Comparison of ENCODE assay signal across 8 cellular contexts in the genomic region with DNA sequence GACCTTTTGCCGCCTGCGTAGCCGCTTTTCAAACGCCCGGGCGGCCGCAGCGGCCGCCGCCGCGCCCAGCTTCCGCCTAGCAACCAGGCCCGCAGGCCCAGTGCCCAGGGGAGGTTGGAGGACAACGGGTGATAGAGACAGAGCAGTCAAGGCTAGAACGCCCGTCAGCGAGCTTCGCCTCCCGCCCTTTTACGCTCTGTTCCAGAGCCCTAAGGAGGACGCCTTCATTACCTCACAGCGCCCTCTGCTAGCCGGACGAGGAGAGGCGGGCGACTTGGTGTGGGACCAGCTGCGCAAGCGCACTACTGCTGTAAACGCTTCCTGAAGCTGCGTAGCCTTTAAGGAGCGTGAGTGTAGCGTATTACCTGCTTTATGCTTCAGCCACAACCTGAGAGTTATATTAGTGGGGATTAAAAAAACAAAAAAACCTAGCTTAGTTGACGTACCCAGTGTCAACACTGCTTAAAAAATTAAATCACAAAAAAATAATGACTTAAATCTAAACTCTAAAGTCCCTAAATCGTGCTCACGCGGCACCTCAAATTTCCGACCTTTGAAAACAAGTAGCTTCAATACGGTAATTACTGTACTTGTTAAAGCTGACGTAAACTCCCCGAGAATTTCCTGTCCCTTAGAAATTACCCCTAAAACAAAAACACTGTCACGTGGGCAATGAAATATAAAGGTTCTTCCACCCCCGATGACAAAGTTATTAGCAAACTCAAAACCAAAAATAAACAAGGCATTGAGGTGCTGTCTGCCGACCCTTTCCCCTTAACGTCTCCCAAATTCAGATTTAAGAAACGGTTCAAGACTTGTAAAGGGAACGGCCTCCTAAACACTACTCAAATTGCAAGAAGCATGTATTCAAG. TPM values are rescaled to one million over a fixed set of nuclear protein-coding genes. Genes with fewer than 3 reads are reported as not detected.
DNase-seq lines count a peak whose midpoint lies in the region; ATAC-seq and TF ChIP-seq lines count a peak whose summit lies in the region.

A gene (minus strand): TSS at position 126 of the 872 bp plus-strand sequence. CDS start 405 bp downstream, outside the sequence.

- peak within 1 kb of the TSS; percentile 79 for H3K4me2 ChIP-seq in GM23338

- H3K4me1 Mint-ChIP-seq in GM23338 = peaks cover 14% of the 10 kb centered on the region
- peaks cover 9% of the 10 kb centered on the region for H3K4me1 Mint-ChIP-seq in activated T-helper 17 cell treated with anti-CD3 and anti-CD28 coated beads, Interleukin-2, amount 50 U/mL, for 72 hours
- H3K4me1 Mint-ChIP-seq in naive thymus-derived CD8-positive, alpha-beta T cell = peaks cover 10 to 32% (median 16%) of the 10 kb centered on the region in 4 donors

- peak within 1 kb of the TSS; percentile 79 for H3K4me3 ChIP-seq in GM23338
- H3K4me3 ChIP-seq in fibroblast of mammary gland (ENCODE audit: control insufficient read depth, low read depth, low read length) = peak within 1 kb of the TSS; percentile 91

- POLR2A ChIA-PET in RWPE1 (lab: Yijun Ruan, JAX; ENCODE audit: low non-redundant PET) = interaction anchor here (0.5 to 1.5 kb wide), 7 partner anchors 17 to 567 kb away, joined by 3 to 21 read pairs (median 5); a partner anchor contains a TSS
- POLR2A ChIA-PET in naive thymus-derived CD8-positive, alpha-beta T cell (lab: Charles Lee) = interaction anchor here (0.7 to 2.6 kb wide), 24 partner anchors 9 to 1462 kb away, joined by 3 to 75 read pairs (median 4); a partner anchor contains a TSS

- peak within 1 kb of the TSS; percentile 61; the same call in 1 of the 2 replicates for H2AFZ ChIP-seq in GM23338

- H3K79me2 ChIP-seq in GM23338 (replicated peaks; ENCODE audit: insufficient read depth) = peaks cover 34% of the 10 kb centered on the region

- H3K9me2 ChIP-seq in GM23338 (ENCODE audit: insufficient read depth) = no peaks in the 10 kb centered on the region

- H3K27me3 ChIP-seq in GM23338 (ENCODE audit: insufficient read depth) = no peaks in the 10 kb centered on the region

- H3K36me3 ChIP-seq in GM23338 (ENCODE audit: insufficient read depth) = no peaks in the 10 kb centered on the region

- peaks cover 7% of the 10 kb centered on the region for H3K4me1 ChIP-seq in GM23338 (ENCODE audit: insufficient read depth)

- no peaks in the 10 kb centered on the region for H3K27me3 Mint-ChIP-seq in GM23338 (ENCODE audit: insufficient read depth, low read depth, poor library complexity)
- H3K27me3 Mint-ChIP-seq in activated T-helper 17 cell treated with anti-CD3 and anti-CD28 coated beads, Interleukin-2, amount 50 U/mL, for 72 hours = no peaks in the 10 kb centered on the region
- no peaks in the 10 kb centered on the region for H3K27me3 Mint-ChIP-seq in naive thymus-derived CD8-positive, alpha-beta T cell

- H3K36me3 Mint-ChIP-seq in GM23338 (ENCODE audit: low read depth) = no peaks in the 10 kb centered on the region; the same call in 2 of the 3 replicates
- peaks cover 15% of the 10 kb centered on the region for H3K36me3 Mint-ChIP-seq in activated T-helper 17 cell treated with anti-CD3 and anti-CD28 coated beads, Interleukin-2, amount 50 U/mL, for 72 hours (ENCODE audit: low read depth)
- peaks cover 0 to 13% (median 3%) of the 10 kb centered on the region in 3 donors for H3K36me3 Mint-ChIP-seq in naive thymus-derived CD8-positive, alpha-beta T cell

- DNase-seq in ELF-1 (ENCODE audit: low read depth, low spot score) (peak; percentile 99), GM23338 (ENCODE audit: low spot score) (peak; percentile 99), LHCN-M2 (ENCODE audit: low read depth) (peak; percentile 99), RWPE1 (ENCODE audit: low spot score) (peak; percentile 99), fibroblast of mammary gland (ENCODE audit: low read depth) (peak; percentile 99)
- DNase-seq in naive thymus-derived CD8-positive, alpha-beta T cell = peak; percentile 87 to 99 (median 98)
- DNase-seq in stimulated activated naive CD4-positive, alpha-beta T cell (lab: John Stamatoyannopoulos, UW) = peak; percentile 86 to 97 (median 96)

- H3F3A ChIP-seq in GM23338 (replicated peaks; ENCODE audit: low read depth) = no peaks in the 10 kb centered on the region

- H3K4me3 Mint-ChIP-seq in GM23338 = no peak within 1 kb of the TSS; the same call in 2 of the 3 replicates
- no peak within 1 kb of the TSS for H3K4me3 Mint-ChIP-seq in activated T-helper 17 cell treated with anti-CD3 and anti-CD28 coated beads, Interleukin-2, amount 50 U/mL, for 72 hours
- no peak within 1 kb of the TSS for H3K4me3 Mint-ChIP-seq in naive thymus-derived CD8-positive, alpha-beta T cell

- ATAC-seq in GM23338 = peak; percentile 99
- peak; percentile 94 for ATAC-seq in activated T-helper 17 cell treated with anti-CD3 and anti-CD28 coated beads, Interleukin-2, amount 50 U/mL, for 72 hours (replicated peaks)
- ATAC-seq in naive thymus-derived CD8-positive, alpha-beta T cell = peak; percentile 92 to 93

- no peaks in the 10 kb centered on the region for H4K20me1 ChIP-seq in GM23338 (replicated peaks; ENCODE audit: insufficient read depth)

- CTCF ChIA-PET in RWPE1 (lab: Yijun Ruan, JAX) = interaction anchor here (0.6 to 2.0 kb wide), 17 partner anchors 9 to 187 kb away, joined by 3 to 9 read pairs (median 3); no protein-coding TSS in a partner anchor

- peak within 1 kb of the TSS; percentile 99 for H3K27ac Mint-ChIP-seq in GM23338
- no peak within 1 kb of the TSS for H3K27ac Mint-ChIP-seq in activated T-helper 17 cell treated with anti-CD3 and anti-CD28 coated beads, Interleukin-2, amount 50 U/mL, for 72 hours
- H3K27ac Mint-ChIP-seq in naive thymus-derived CD8-positive, alpha-beta T cell = peak within 1 kb of the TSS in 2 of 10 donors; percentile 99 to 100

- H3K27ac ChIP-seq in GM23338 (ENCODE audit: low read depth) = peak within 1 kb of the TSS; percentile 64
- H3K27ac ChIP-seq in RWPE1 = peak within 1 kb of the TSS; percentile 96

- H3K9me3 Mint-ChIP-seq in GM23338 = no peaks in the 10 kb centered on the region; the same call in 2 of the 3 replicates
- H3K9me3 Mint-ChIP-seq in activated T-helper 17 cell treated with anti-CD3 and anti-CD28 coated beads, Interleukin-2, amount 50 U/mL, for 72 hours = no peaks in the 10 kb centered on the region
- peaks cover 0 to 3% (median 0%) of the 10 kb centered on the region in 9 donors for H3K9me3 Mint-ChIP-seq in naive thymus-derived CD8-positive, alpha-beta T cell

- peak; percentile 71 to 90 for TF ChIP-seq CTCF in GM23338 (conservative IDR thresholded peaks at IDR 0.05; ENCODE audit: low read depth in 2 of 2)
- TF ChIP-seq CTCF in RWPE1 (conservative IDR thresholded peaks at IDR 0.05; ENCODE audit: low read depth) = peak; percentile 95
- TF ChIP-seq CTCF in fibroblast of mammary gland (conservative IDR thresholded peaks at IDR 0.05; ENCODE audit: control insufficient read depth, insufficient read depth, low read depth, low read length) = peak; percentile 63

TF ChIP-seq in GM23338, 12 proteins besides CTCF, POLR2A, EP300 and RAD21 (continues in another document):
- TF ChIP-seq, protein P1, sequence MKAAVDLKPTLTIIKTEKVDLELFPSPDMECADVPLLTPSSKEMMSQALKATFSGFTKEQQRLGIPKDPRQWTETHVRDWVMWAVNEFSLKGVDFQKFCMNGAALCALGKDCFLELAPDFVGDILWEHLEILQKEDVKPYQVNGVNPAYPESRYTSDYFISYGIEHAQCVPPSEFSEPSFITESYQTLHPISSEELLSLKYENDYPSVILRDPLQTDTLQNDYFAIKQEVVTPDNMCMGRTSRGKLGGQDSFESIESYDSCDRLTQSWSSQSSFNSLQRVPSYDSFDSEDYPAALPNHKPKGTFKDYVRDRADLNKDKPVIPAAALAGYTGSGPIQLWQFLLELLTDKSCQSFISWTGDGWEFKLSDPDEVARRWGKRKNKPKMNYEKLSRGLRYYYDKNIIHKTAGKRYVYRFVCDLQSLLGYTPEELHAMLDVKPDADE (IDR thresholded peaks at IDR 0.05) = peak; percentile 37; the same call in 1 of the 2 replicates
- TF ChIP-seq, protein P2, sequence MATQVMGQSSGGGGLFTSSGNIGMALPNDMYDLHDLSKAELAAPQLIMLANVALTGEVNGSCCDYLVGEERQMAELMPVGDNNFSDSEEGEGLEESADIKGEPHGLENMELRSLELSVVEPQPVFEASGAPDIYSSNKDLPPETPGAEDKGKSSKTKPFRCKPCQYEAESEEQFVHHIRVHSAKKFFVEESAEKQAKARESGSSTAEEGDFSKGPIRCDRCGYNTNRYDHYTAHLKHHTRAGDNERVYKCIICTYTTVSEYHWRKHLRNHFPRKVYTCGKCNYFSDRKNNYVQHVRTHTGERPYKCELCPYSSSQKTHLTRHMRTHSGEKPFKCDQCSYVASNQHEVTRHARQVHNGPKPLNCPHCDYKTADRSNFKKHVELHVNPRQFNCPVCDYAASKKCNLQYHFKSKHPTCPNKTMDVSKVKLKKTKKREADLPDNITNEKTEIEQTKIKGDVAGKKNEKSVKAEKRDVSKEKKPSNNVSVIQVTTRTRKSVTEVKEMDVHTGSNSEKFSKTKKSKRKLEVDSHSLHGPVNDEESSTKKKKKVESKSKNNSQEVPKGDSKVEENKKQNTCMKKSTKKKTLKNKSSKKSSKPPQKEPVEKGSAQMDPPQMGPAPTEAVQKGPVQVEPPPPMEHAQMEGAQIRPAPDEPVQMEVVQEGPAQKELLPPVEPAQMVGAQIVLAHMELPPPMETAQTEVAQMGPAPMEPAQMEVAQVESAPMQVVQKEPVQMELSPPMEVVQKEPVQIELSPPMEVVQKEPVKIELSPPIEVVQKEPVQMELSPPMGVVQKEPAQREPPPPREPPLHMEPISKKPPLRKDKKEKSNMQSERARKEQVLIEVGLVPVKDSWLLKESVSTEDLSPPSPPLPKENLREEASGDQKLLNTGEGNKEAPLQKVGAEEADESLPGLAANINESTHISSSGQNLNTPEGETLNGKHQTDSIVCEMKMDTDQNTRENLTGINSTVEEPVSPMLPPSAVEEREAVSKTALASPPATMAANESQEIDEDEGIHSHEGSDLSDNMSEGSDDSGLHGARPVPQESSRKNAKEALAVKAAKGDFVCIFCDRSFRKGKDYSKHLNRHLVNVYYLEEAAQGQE (IDR thresholded peaks at IDR 0.05; ENCODE audit: unreplicated experiment) = no peak
- no peak for TF ChIP-seq EZH2 (IDR thresholded peaks at IDR 0.05; ENCODE audit: low read depth, unreplicated experiment)

RNA-seq across cellular contexts. Expression of the gene that starts here (rescaled TPM):
- 13.9 and 16.3 TPM in 2 replicates for total RNA-seq in GM23338 (2014; rRNA removed; shearing (Covaris generic))
- polyA plus RNA-seq in GM23338 (2016; fragmentation: Nextera tagmentation; extraction: Ambion mirVana) = 2.9 and 4.9 TPM in 2 replicates
- total RNA-seq in LHCN-M2 (2014; rRNA removed) = 19.8 and 24.6 TPM in 2 replicates
- polyA plus RNA-seq in LHCN-M2 (2012) = 2.5 TPM
- total RNA-seq in activated T-helper 17 cell treated with anti-CD3 and anti-CD28 coated beads, Interleukin-2, amount 50 U/mL, for 72 hours = 10 to 100 TPM; 20.3 to 34.5 TPM
- 10 to 100 TPM; 68.1 to 70.6 TPM for total RNA-seq in naive thymus-derived CD8-positive, alpha-beta T cell
- 10 to 100 TPM; 13.8 to 25.9 (median 22.7) TPM for polyA plus RNA-seq in naive thymus-derived CD8-positive, alpha-beta T cell

Comparison
In these comparisons a context has a peak if more than half of its experiments do, and no peak if none do; other contexts are left out.
1. Peak in every context shown above with its lines: DNase-seq, ATAC-seq, H3K4me3 ChIP-seq and H3K27ac ChIP-seq.